8 cellular contexts compared by ENCODE assay signal in the genomic region with DNA sequence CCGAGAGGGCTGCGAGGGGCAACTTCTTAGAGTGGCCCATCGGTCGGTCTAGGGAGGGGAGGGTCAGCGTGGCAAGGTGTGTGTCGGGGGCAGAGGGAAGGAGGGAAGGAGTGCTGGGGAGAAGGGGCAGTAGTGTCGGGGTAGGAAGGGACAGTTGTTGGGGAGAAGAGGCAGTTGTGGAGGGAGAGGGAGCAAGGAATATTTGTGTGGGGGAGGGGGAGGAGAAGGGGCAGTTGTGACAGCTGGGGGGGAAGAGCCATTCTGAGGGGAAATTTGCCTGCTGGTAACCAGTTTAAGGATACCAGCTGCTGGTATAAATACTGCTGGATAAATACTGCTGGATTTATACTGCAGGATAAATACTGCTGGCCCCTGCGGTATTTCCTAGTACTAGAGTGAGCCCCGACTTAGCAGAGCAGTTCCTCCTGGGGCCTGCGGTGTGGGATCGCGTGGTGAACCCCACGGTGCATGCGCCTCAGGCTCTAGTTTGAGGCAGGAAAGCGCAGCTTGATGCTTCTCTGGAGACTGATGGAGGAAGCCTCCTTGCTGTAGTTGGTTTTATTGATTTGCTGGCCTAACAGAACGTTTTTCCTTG. TPM values are rescaled to one million over a fixed set of nuclear protein-coding genes. Genes with fewer than 3 reads are reported as not detected.
DNase-seq lines count a peak whose midpoint lies in the region; ATAC-seq and TF ChIP-seq lines count a peak whose summit lies in the region.

No MANE protein-coding gene starts in this region.

- 4% methylated on average over 9 of the region's 16 CpGs; no CpG with 5 or more reads in 1 of the 2 experiments for WGBS in IMR-90 (ENCODE audit: extremely low coverage in 2 of 2, insufficient read length in 1 of 2), 2 experiments

- H3K9me1 ChIP-seq in IMR-90 (ENCODE audit: insufficient read depth, low read length) = 0 out of 2 replicates have a peak, but pooled peaks cover 4% of the 10 kb centered on the region

- H3K4me1 ChIP-seq in IMR-90 (ENCODE audit: control insufficient read depth, insufficient read depth, low read length) = peaks cover 5% of the 10 kb centered on the region; the same call in 1 of the 2 replicates

- TF ChIP-seq RAD21 in IMR-90 (IDR thresholded peaks at IDR 0.05; ENCODE audit: low read length) = no peak

- peak overlapping the region; percentile 88 for H3K4me2 ChIP-seq in IMR-90 (ENCODE audit: low read depth, low read length)

- no peak overlapping the region for H3K4ac ChIP-seq in IMR-90 (ENCODE audit: low read depth, low read length)

- no peak overlapping the region for H2AK5ac ChIP-seq in IMR-90 (ENCODE audit: low read depth, low read length)

- in situ Hi-C loops in IMR-90 (cut with MboI; ENCODE audit: low sequenced_read_pairs) = no loop called here

- peak overlapping the region; percentile 73 for H3K4me3 ChIP-seq in IMR-90 (ENCODE audit: insufficient read depth, low read depth, low read length)
- H3K4me3 ChIP-seq in kidney epithelial cell (ENCODE audit: low read depth, low read length) = peak overlapping the region; percentile 54

- DNase-seq in AG08395 (ENCODE audit: low spot score) (peak; percentile 22), IMR-90 (no peak), amniotic epithelial cell (ENCODE audit: low read depth) (peak; percentile 18), kidney epithelial cell (ENCODE audit: low read depth) (no peak), stromal cell of bone marrow (ENCODE audit: low read depth) (peak; percentile 22), omental fat pad (ENCODE audit: low spot score) (no peak), SW480 (ENCODE audit: low spot score) (no peak), activated gamma-delta T cell treated with Interleukin-2 at 50 U/mL for 16 hours (no peak)

- BruUV-seq in IMR-90 (replicated peaks; lab: Mats Ljungman, UMichigan) = no TSS peak

- no peak overlapping the region for H2BK15ac ChIP-seq in IMR-90 (ENCODE audit: low read depth, low read length)

- intact Hi-C loops in IMR-90 (cut with micrococcal nuclease) = loop anchor here (1.0 kb wide), 1 partner anchor 84 kb away; no protein-coding TSS in a partner anchor

- H4K8ac ChIP-seq in IMR-90 (ENCODE audit: low read depth in 2 of 2, low read length in 2 of 2) = no peak overlapping the region

- peaks cover 67% of the 10 kb centered on the region for H3K27me3 ChIP-seq in IMR-90 (ENCODE audit: control insufficient read depth, insufficient read depth, low read length)
- peaks cover 26% of the 10 kb centered on the region for H3K27me3 ChIP-seq in kidney epithelial cell (ENCODE audit: control insufficient read depth, insufficient read depth, low read length)

- H3K79me1 ChIP-seq in IMR-90 (ENCODE audit: low read depth in 1 of 2, low read length in 2 of 2) = no peaks in the 10 kb centered on the region

- H3K23ac ChIP-seq in IMR-90 (ENCODE audit: low read depth, low read length) = no peak overlapping the region

- peak overlapping the region; percentile 98 for H2AFZ ChIP-seq in IMR-90 (replicated peaks; ENCODE audit: low read length, poor library complexity)

- no peaks in the 10 kb centered on the region for H3K9me3 ChIP-seq in IMR-90 (ENCODE audit: control insufficient read depth, insufficient read depth, low read length)

- no peak overlapping the region for H2BK5ac ChIP-seq in IMR-90 (ENCODE audit: low read depth, low read length, poor library complexity, severe bottlenecking)

- no peaks in the 10 kb centered on the region for H3K36me3 ChIP-seq in IMR-90 (ENCODE audit: control insufficient read depth, insufficient read depth, low read length)
- no peaks in the 10 kb centered on the region for H3K36me3 ChIP-seq in kidney epithelial cell (ENCODE audit: control insufficient read depth, insufficient read depth, low read length)

- CTCF ChIA-PET in IMR-90 (lab: Yijun Ruan, JAX) = interaction anchor here (0.6 kb wide), 1 partner anchor 16 kb away, joined by 4 read pairs; no protein-coding TSS in a partner anchor

- no peak overlapping the region for H3K9ac ChIP-seq in IMR-90 (ENCODE audit: low read depth, low read length)

- no peak overlapping the region for H3K18ac ChIP-seq in IMR-90 (ENCODE audit: low read depth, low read length)

- dilution Hi-C loops in IMR-90 (cut with HindIII; ENCODE audit: low sequenced_read_pairs, unreplicated experiment) = no loop called here

- ATAC-seq in IMR-90 (ENCODE audit: low read depth) (peak; percentile 3; the same call in 1 of the 2 replicates), omental fat pad (ENCODE audit: low FRiP score) (no peak)

- no peak overlapping the region for H3K56ac ChIP-seq in IMR-90 (ENCODE audit: extremely low read depth, insufficient read depth, low read length)

- H4K5ac ChIP-seq in IMR-90 (ENCODE audit: low read depth, low read length) = no peak overlapping the region

- no peak overlapping the region for H2AK9ac ChIP-seq in IMR-90 (replicated peaks; ENCODE audit: low read depth, low read length, poor library complexity)

- no peak for TF ChIP-seq CTCF in IMR-90 (conservative IDR thresholded peaks at IDR 0.05; ENCODE audit: low read depth, low read length)
- no peak for TF ChIP-seq CTCF in kidney epithelial cell (IDR thresholded peaks at IDR 0.05; ENCODE audit: insufficient read depth, low read length, poor library complexity, severe bottlenecking)
- no peak for TF ChIP-seq CTCF in omental fat pad (IDR thresholded peaks at IDR 0.05)

- no peak overlapping the region for H2BK20ac ChIP-seq in IMR-90 (ENCODE audit: low read depth, low read length)

- H4K20me1 ChIP-seq in IMR-90 (ENCODE audit: insufficient read depth, low read length) = no peaks in the 10 kb centered on the region; the same call in 1 of the 2 replicates

- no peak overlapping the region for H4K91ac ChIP-seq in IMR-90 (ENCODE audit: insufficient read depth, low read depth, low read length)

- no peak overlapping the region for H3K14ac ChIP-seq in IMR-90 (replicated peaks; ENCODE audit: low read depth, low read length)

- H2BK120ac ChIP-seq in IMR-90 (ENCODE audit: low read depth, low read length) = no peak overlapping the region

- no peak overlapping the region for H3K27ac ChIP-seq in IMR-90 (ENCODE audit: insufficient read depth, low read length)

- TF ChIP-seq POLR2A in IMR-90 (IDR thresholded peaks at IDR 0.05; ENCODE audit: low read depth, low read length) = no peak

- POLR2A ChIA-PET in IMR-90 (lab: Charles Lee; ENCODE audit: unreplicated experiment) = no interaction called here

TF ChIP-seq in IMR-90, 13 proteins besides CTCF, POLR2A, EP300 and RAD21 (continues in another document):
- TF ChIP-seq SMC3 (IDR thresholded peaks at IDR 0.05; ENCODE audit: low read depth, low read length) = no peak
- TF ChIP-seq BHLHE40 (IDR thresholded peaks at IDR 0.05; ENCODE audit: low read depth, low read length) = no peak; the same call in 1 of the 2 replicates
- no peak for TF ChIP-seq NFE2L2 (IDR thresholded peaks at IDR 0.05; ENCODE audit: low read depth, low read length)
- no peak for TF ChIP-seq CEBPB (IDR thresholded peaks at IDR 0.05; ENCODE audit: low read depth, low read length)
- TF ChIP-seq CHD1 (IDR thresholded peaks at IDR 0.05; ENCODE audit: low read depth, low read length) = no peak
- no peak for TF ChIP-seq MAFK (IDR thresholded peaks at IDR 0.05; ENCODE audit: low read depth, low read length)
- TF ChIP-seq RCOR1 (IDR thresholded peaks at IDR 0.05; ENCODE audit: insufficient replicate concordance, low read length) = no peak
- no peak for TF ChIP-seq MAZ (IDR thresholded peaks at IDR 0.05; ENCODE audit: borderline replicate concordance, low read depth, low read length)
- no peak for TF ChIP-seq FOS (IDR thresholded peaks at IDR 0.05; ENCODE audit: low read depth, low read length)
- TF ChIP-seq, protein P1, sequence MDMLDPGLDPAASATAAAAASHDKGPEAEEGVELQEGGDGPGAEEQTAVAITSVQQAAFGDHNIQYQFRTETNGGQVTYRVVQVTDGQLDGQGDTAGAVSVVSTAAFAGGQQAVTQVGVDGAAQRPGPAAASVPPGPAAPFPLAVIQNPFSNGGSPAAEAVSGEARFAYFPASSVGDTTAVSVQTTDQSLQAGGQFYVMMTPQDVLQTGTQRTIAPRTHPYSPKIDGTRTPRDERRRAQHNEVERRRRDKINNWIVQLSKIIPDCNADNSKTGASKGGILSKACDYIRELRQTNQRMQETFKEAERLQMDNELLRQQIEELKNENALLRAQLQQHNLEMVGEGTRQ (IDR thresholded peaks at IDR 0.05; ENCODE audit: low read depth, low read length) = no peak
- no peak for TF ChIP-seq RFX5 (IDR thresholded peaks at IDR 0.05; ENCODE audit: low read depth, low read length)

RNA-seq across cellular contexts. Expression of a gene that starts 0.3 kb away (rescaled TPM):
- under 0.01 TPM in 2 replicates for total RNA-seq in IMR-90 (2012; rRNA removed)
- polyA plus RNA-seq in IMR-90 (2012; rRNA removed) = 0.01 and 0.02 TPM in 2 replicates
- 0.01 and 0.09 TPM in 2 replicates for polyA plus RNA-seq in IMR-90 (2012; cell fraction: cytosol; rRNA removed)
- polyA plus RNA-seq in IMR-90 (2012; cell fraction: nucleus; rRNA removed; ENCODE audit: low replicate concordance) = 0.14 and 0.16 TPM in 2 replicates
- total RNA-seq in kidney epithelial cell = 0.04 TPM in 1 of 2 replicates, not detected in the other
- under 1 TPM; 0.19 to 0.95 (median 0.65) TPM for total RNA-seq in omental fat pad

RNA-seq across cellular contexts. Expression of a gene that starts 12.9 kb away (rescaled TPM):
- total RNA-seq in IMR-90 (2012; rRNA removed) = 0.54 and 0.56 TPM in 2 replicates
- 2.0 TPM in 2 replicates for polyA plus RNA-seq in IMR-90 (2012; rRNA removed)
- 0.94 and 2.4 TPM in 2 replicates for polyA plus RNA-seq in IMR-90 (2012; cell fraction: cytosol; rRNA removed)
- polyA plus RNA-seq in IMR-90 (2012; cell fraction: nucleus; rRNA removed; ENCODE audit: low replicate concordance) = 4.3 and 6.6 TPM in 2 replicates
- total RNA-seq in kidney epithelial cell = 4.7 and 5.5 TPM in 2 replicates
- total RNA-seq in omental fat pad = 1 to 10 TPM in 3 of 4 donors, under 1 TPM in 1; 0.47 to 4.3 (median 2.4) TPM

RNA-seq across cellular contexts. Expression of a gene that starts 29.6 kb away (rescaled TPM):
- 5.0 and 6.6 TPM in 2 replicates for total RNA-seq in IMR-90 (2012; rRNA removed)
- polyA plus RNA-seq in IMR-90 (2012; rRNA removed) = 9.4 and 9.5 TPM in 2 replicates
- 4.4 and 6.0 TPM in 2 replicates for polyA plus RNA-seq in IMR-90 (2012; cell fraction: cytosol; rRNA removed)
- 7.6 and 17.7 TPM in 2 replicates for polyA plus RNA-seq in IMR-90 (2012; cell fraction: nucleus; rRNA removed; ENCODE audit: low replicate concordance)
- total RNA-seq in kidney epithelial cell = 13.3 and 14.9 TPM in 2 replicates
- total RNA-seq in omental fat pad = 1 to 10 TPM; 3.5 to 6.8 (median 4.3) TPM

RNA-seq across cellular contexts. Expression of a gene that starts 30.6 kb away (rescaled TPM):
- total RNA-seq in IMR-90 (2012; rRNA removed) (26.4 and 31.2 TPM in 2 replicates), kidney epithelial cell (154 and 168 TPM in 2 replicates), omental fat pad (10 to 100 TPM; 18.1 to 26.3 (median 19.3) TPM)
- polyA plus RNA-seq in IMR-90 (2012; rRNA removed) = 41.6 and 48.5 TPM in 2 replicates
- polyA plus RNA-seq in IMR-90 (2012; cell fraction: cytosol; rRNA removed) = 86.0 and 105 TPM in 2 replicates
- 34.8 and 74.1 TPM in 2 replicates for polyA plus RNA-seq in IMR-90 (2012; cell fraction: nucleus; rRNA removed; ENCODE audit: low replicate concordance)

Comparison
In these comparisons a context has a peak if more than half of its experiments do, and no peak if none do; other contexts are left out.
1. DNase-seq: peak in AG08395 (single experiment), amniotic epithelial cell (single experiment) and stromal cell of bone marrow (single experiment); none in IMR-90 (single experiment), kidney epithelial cell (single experiment), omental fat pad (single experiment), SW480 (single experiment) and activated gamma-delta T cell treated with Interleukin-2 at 50 U/mL for 16 hours (single experiment).